25 cellular contexts compared by ENCODE assay signal in genomic region chr5:32421075-32421474, GRCh38. TPM values are rescaled to one million over a fixed set of nuclear protein-coding genes. Genes with fewer than 3 reads are reported as not detected.
DNase-seq lines count a peak whose midpoint lies in the region; ATAC-seq and TF ChIP-seq lines count a peak whose summit lies in the region.
"Had no signal": no experiment of that assay in that cellular context is flagged by ENCODE, and none has a peak within 500 bp of the region (broad histone marks: within the 10 kb centered on the region; RNA-seq: fewer than 3 reads in every experiment).

No MANE protein-coding gene starts in this region.

- H3K4me3 ChIP-seq in SJCRH30: no peak overlapping the region
- H3K4me3 ChIP-seq: adrenal gland, esophagus squamous epithelium, tibial artery had no signal

- ATAC-seq in GM18868 (IDR thresholded peaks at IDR 0.05; ENCODE audit: unreplicated experiment) (peak; percentile 41), HG02588 (IDR thresholded peaks at IDR 0.05; ENCODE audit: unreplicated experiment) (no peak)
- ATAC-seq: activated CD8-positive, alpha-beta memory T cell treated with anti-CD3 and anti-CD28 coated beads, Interleukin-2, amount 10 ng/mL, durations not matched to agents 7 days and 5 days; Panc1; stimulated activated naive B cell treated with anti-CD40 and anti-IgM and Interleukin-4, amounts not matched to agents 10 μg/mL and 1 μg/mL and 100 μg/mL, for 72 hours had no signal

- H3K27ac Mint-ChIP-seq in HFFc6: peak overlapping the region; percentile 29; the same call in 1 of the 2 replicates
- H3K27ac Mint-ChIP-seq in nephron: peak overlapping the region in 2 of 3 experiments; percentile 33 to 88
- H3K27ac Mint-ChIP-seq: activated CD8-positive, alpha-beta memory T cell treated with anti-CD3 and anti-CD28 coated beads, Interleukin-2, amount 10 ng/mL, durations not matched to agents 7 days and 5 days; B cell; progenitor cell of endocrine pancreas had no signal

- H3K9me3 Mint-ChIP-seq in HFFc6: 0 out of 2 replicates have a peak, but pooled peaks cover 2% of the 10 kb centered on the region
- H3K9me3 Mint-ChIP-seq in nephron: peaks cover 9% of the 10 kb centered on the region
- H3K9me3 Mint-ChIP-seq: stimulated activated naive B cell treated with anti-CD40 and anti-IgM and Interleukin-4, amounts not matched to agents 10 μg/mL and 1 μg/mL and 100 μg/mL, for 72 hours had no signal

- no peaks in the 10 kb centered on the region for H3K27me3 ChIP-seq in SJCRH30
- H3K27me3 ChIP-seq: adrenal gland, esophagus squamous epithelium, tibial artery had no signal

- DNase-seq in HFFc6: no peak
- no peak for DNase-seq in SJCRH30
- no peak for DNase-seq in NCI-H345 (lab: John Stamatoyannopoulos, UW)
- no peak for DNase-seq in COLO829 (ENCODE audit: low spot score)
- no peak for DNase-seq in NCI-H1417 treated with DMSO at 0.1 percent for 48 hours (lab: John Stamatoyannopoulos, UW)
- DNase-seq: activated CD8-positive, alpha-beta memory T cell treated with anti-CD3 and anti-CD28 coated beads, Interleukin-2, amount 10 ng/mL, durations not matched to agents 7 days and 5 days; activated effector memory CD4-positive, alpha-beta T cell treated with Interleukin-2 at 50 U/mL for 16 hours; adrenal gland; central memory CD4-positive, alpha-beta T cell; effector CD4-positive, alpha-beta T cell; esophagus squamous epithelium; glutamatergic neuron; H7; Kasumi-1; NCI-H1436 treated with DMSO at 0.1 percent for 48 hours; NCI-H2171; NCI-H774; stimulated activated naive B cell treated with anti-CD40 and anti-IgM and Interleukin-4, amounts not matched to agents 10 μg/mL and 1 μg/mL and 100 μg/mL, for 72 hours; tibial artery had no signal

- H3K36me3 ChIP-seq in SJCRH30: peaks cover 41% of the 10 kb centered on the region

- H3K9me3 ChIP-seq in SJCRH30 (replicated peaks): no peaks in the 10 kb centered on the region

- H3K27ac ChIP-seq in SJCRH30: peak overlapping the region; percentile 47
- H3K27ac ChIP-seq: adrenal gland, esophagus squamous epithelium, tibial artery had no signal

- H3K36me3 Mint-ChIP-seq in HFFc6 (ENCODE audit: low read depth) (peaks cover 20% of the 10 kb centered on the region), nephron (ENCODE audit: low read depth) (peaks cover 64% of the 10 kb centered on the region)

- peaks cover 25% of the 10 kb centered on the region for H3K4me1 ChIP-seq in SJCRH30

- no peaks in the 10 kb centered on the region for H3K27me3 Mint-ChIP-seq in HFFc6 (ENCODE audit: insufficient read depth)
- H3K27me3 Mint-ChIP-seq in nephron (ENCODE audit: low read depth): peaks cover 3% of the 10 kb centered on the region
- H3K27me3 Mint-ChIP-seq: activated CD8-positive, alpha-beta memory T cell treated with anti-CD3 and anti-CD28 coated beads, Interleukin-2, amount 10 ng/mL, durations not matched to agents 7 days and 5 days; B cell; progenitor cell of endocrine pancreas; stimulated activated naive B cell treated with anti-CD40 and anti-IgM and Interleukin-4, amounts not matched to agents 10 μg/mL and 1 μg/mL and 100 μg/mL, for 72 hours had no signal

- TF ChIP-seq CTCF in HFFc6 (IDR thresholded peaks at IDR 0.05): no peak
- TF ChIP-seq CTCF in nephron (IDR thresholded peaks at IDR 0.05; ENCODE audit: unreplicated experiment in 3 of 3): no peak

- H3K4me1 Mint-ChIP-seq in HFFc6 (ENCODE audit: low read depth): peaks cover 41% of the 10 kb centered on the region
- H3K4me1 Mint-ChIP-seq in nephron: peaks cover 32% of the 10 kb centered on the region

- no peak overlapping the region for H3K4me3 Mint-ChIP-seq in HFFc6
- no peak overlapping the region for H3K4me3 Mint-ChIP-seq in nephron
- H3K4me3 Mint-ChIP-seq: activated CD8-positive, alpha-beta memory T cell treated with anti-CD3 and anti-CD28 coated beads, Interleukin-2, amount 10 ng/mL, durations not matched to agents 7 days and 5 days; B cell; stimulated activated naive B cell treated with anti-CD40 and anti-IgM and Interleukin-4, amounts not matched to agents 10 μg/mL and 1 μg/mL and 100 μg/mL, for 72 hours had no signal

RNA-seq across cellular contexts. Expression of gene ZFR, which starts 23.5 kb away (rescaled TPM):
- total RNA-seq in HFFc6 (2021; fragmentation: NEBNext Ultra II Directional; extraction: Animal tissue kit (Norgen Biotek cat#: 25700)): 10 to 100 TPM; 69.3 to 79.0 (median 75.9) TPM
- 130 and 136 TPM in 2 replicates for total RNA-seq in SJCRH30 (2014; rRNA removed; shearing (Covaris generic))
